Comparison of ENCODE assay signal across 8 cellular contexts in the genomic region with DNA sequence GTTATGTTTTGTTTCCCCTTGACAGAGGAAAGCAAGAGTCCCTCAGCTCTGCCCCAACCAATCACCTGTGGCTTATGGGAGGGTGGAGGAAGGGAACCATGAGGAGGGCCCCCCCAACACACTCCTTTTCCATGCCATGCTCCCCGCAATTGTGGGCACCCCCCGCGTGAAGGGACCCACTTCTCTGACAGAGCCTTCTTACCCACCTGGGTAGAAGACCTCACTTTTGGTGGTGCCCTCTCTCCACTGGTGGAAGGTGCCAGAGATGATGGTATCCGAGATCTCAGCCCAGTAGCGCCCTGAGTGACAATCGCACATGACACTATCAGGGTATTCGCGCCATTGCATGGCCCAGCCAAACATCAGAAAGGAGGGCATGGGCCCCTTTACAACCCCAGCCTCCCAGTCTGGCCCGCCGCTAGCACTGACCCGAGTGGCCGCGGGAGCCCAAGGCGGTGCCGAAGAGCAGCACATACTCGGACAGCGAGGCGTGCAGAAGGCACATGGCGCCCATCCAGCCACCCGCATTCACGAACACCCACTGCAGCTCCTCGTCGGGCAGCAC. TPM values are rescaled to one million over a fixed set of nuclear protein-coding genes. Genes with fewer than 3 reads are reported as not detected.
A peak's percentile ranks its signal among the peaks of the same experiment; 100 is the strongest.
DNase-seq lines count a peak whose midpoint lies in the region; ATAC-seq and TF ChIP-seq lines count a peak whose summit lies in the region.

No MANE protein-coding gene starts in this region.

- H3K79me2 ChIP-seq in OCI-LY1 (ENCODE audit: insufficient read depth, low read length), result peaks cover 13% of the 10 kb centered on the region; the same call in 1 of the 2 replicates

- CTCF ChIA-PET in activated CD4-positive, alpha-beta T cell treated with anti-CD3 and anti-CD28 coated beads for 36 hours (lab: Charles Lee), result interaction anchor here (0.8 to 8.3 kb wide), 12 partner anchors 10 to 233 kb away, joined by 3 to 131 read pairs (median 8); partner anchors contain the start of genes DCTN3, GALT, IL11RA and RPP25L

- H3K4me1 Mint-ChIP-seq in activated CD4-positive, alpha-beta T cell treated with anti-CD3 and anti-CD28 coated beads for 36 hours, result peaks cover 40% of the 10 kb centered on the region

- POLR2A ChIA-PET in activated CD4-positive, alpha-beta T cell treated with anti-CD3 and anti-CD28 coated beads for 36 hours (lab: Charles Lee), result interaction anchor here (0.5 to 3.4 kb wide), 5 partner anchors 10 to 28 kb away, joined by 3 to 16 read pairs (median 3); partner anchors contain the start of genes DCTN3 and GALT

- H3K9me3 ChIP-seq in OCI-LY1 (ENCODE audit: low read length), result no peaks in the 10 kb centered on the region
- no peaks in the 10 kb centered on the region for H3K9me3 ChIP-seq in colonic mucosa
- H3K9me3 ChIP-seq in muscle layer of duodenum (ENCODE audit: control insufficient read depth in 1 of 2, low read length in 2 of 2), result no peaks in the 10 kb centered on the region

- H3K4me3 ChIP-seq in OCI-LY1 (ENCODE audit: low read depth, low read length, poor library complexity, severe bottlenecking), result peak overlapping the region; percentile 92
- H3K4me3 ChIP-seq in colonic mucosa, result peak overlapping the region; percentile 91
- H3K4me3 ChIP-seq in muscle layer of duodenum (ENCODE audit: low read depth in 1 of 2, low read length in 2 of 2), result peak overlapping the region; percentile 63 to 90

- H4K20me1 ChIP-seq in OCI-LY1 (ENCODE audit: insufficient read depth, low read length), result no peaks in the 10 kb centered on the region

- DNase-seq in activated CD4-positive, alpha-beta T cell treated with anti-CD3 and anti-CD28 coated beads for 36 hours, result peak; percentile 41
- no peak for DNase-seq in activated CD4-positive, alpha-beta T cell treated with anti-CD3 and anti-CD28 coated beads, Interleukin-2, amount 50 U/mL, for 1 hour
- no peak for DNase-seq in colonic mucosa
- no peak for DNase-seq in activated effector memory CD4-positive, alpha-beta T cell treated with Interleukin-2 at 50 U/mL for 16 hours
- DNase-seq in DMS153 (lab: John Stamatoyannopoulos, UW), result no peak
- no peak for DNase-seq in HPDE6-E6E7 (ENCODE audit: extremely low spot score)

- H3K4me1 ChIP-seq in OCI-LY1 (ENCODE audit: insufficient read depth, low read length, severe bottlenecking), result peaks cover 24% of the 10 kb centered on the region
- no peaks in the 10 kb centered on the region for H3K4me1 ChIP-seq in colonic mucosa
- H3K4me1 ChIP-seq in muscle layer of duodenum (ENCODE audit: control insufficient read depth in 1 of 2, insufficient read depth in 2 of 2, low read length in 2 of 2), result peaks cover 5 to 22% of the 10 kb centered on the region in 2 donors

- peak overlapping the region; percentile 87 for H3K27ac Mint-ChIP-seq in activated CD4-positive, alpha-beta T cell treated with anti-CD3 and anti-CD28 coated beads for 36 hours

- H3F3A ChIP-seq in OCI-LY1 (ENCODE audit: insufficient read depth, low read length), result no peaks in the 10 kb centered on the region

- no peaks in the 10 kb centered on the region for H3K9me2 ChIP-seq in OCI-LY1 (ENCODE audit: low read depth, low read length)

- H3K4me3 Mint-ChIP-seq in activated CD4-positive, alpha-beta T cell treated with anti-CD3 and anti-CD28 coated beads for 36 hours, result peak overlapping the region; percentile 84

- H3K27me3 Mint-ChIP-seq in activated CD4-positive, alpha-beta T cell treated with anti-CD3 and anti-CD28 coated beads for 36 hours, result no peaks in the 10 kb centered on the region

- peak overlapping the region; percentile 43 for H3K27ac ChIP-seq in OCI-LY1 (ENCODE audit: low read depth, low read length, poor library complexity, severe bottlenecking)
- peak overlapping the region; percentile 82 for H3K27ac ChIP-seq in colonic mucosa
- peak overlapping the region; percentile 78 for H3K27ac ChIP-seq in muscle layer of duodenum (ENCODE audit: low read length)

- intact Hi-C loops in activated CD4-positive, alpha-beta T cell treated with anti-CD3 and anti-CD28 coated beads for 36 hours (cut with DNase I, micrococcal nuclease), result loop anchor here (1.0 to 10.0 kb wide), 10 partner anchors 9 to 1178 kb away; partner anchors contain the start of genes DNAI1 (in 2 of the 2), FAM219A (in 2 of the 2), DCTN3 (in 1 of the 2) and GALT (in 1 of the 2)
- intact Hi-C loops in colonic mucosa (cut with DNase I), result no loop called here

- no peaks in the 10 kb centered on the region for H3K9me3 Mint-ChIP-seq in activated CD4-positive, alpha-beta T cell treated with anti-CD3 and anti-CD28 coated beads for 36 hours (ENCODE audit: low read depth)

- no peak overlapping the region for H2AFZ ChIP-seq in OCI-LY1 (ENCODE audit: low read length)

- H3K36me3 ChIP-seq in OCI-LY1 (ENCODE audit: insufficient read depth, low read length) (peaks cover 17% of the 10 kb centered on the region), colonic mucosa (no peaks in the 10 kb centered on the region), muscle layer of duodenum (ENCODE audit: control insufficient read depth in 1 of 2, insufficient read depth in 2 of 2, low read length in 2 of 2) (peaks cover 6 to 10% of the 10 kb centered on the region in 2 donors)

- H3K27me3 ChIP-seq in OCI-LY1 (ENCODE audit: insufficient read depth, low read length) (no peaks in the 10 kb centered on the region), colonic mucosa (no peaks in the 10 kb centered on the region), muscle layer of duodenum (ENCODE audit: low read depth, low read length) (no peaks in the 10 kb centered on the region)

- H3K36me3 Mint-ChIP-seq in activated CD4-positive, alpha-beta T cell treated with anti-CD3 and anti-CD28 coated beads for 36 hours (ENCODE audit: low read depth), result peaks cover 21% of the 10 kb centered on the region

- H3K9ac ChIP-seq in OCI-LY1 (ENCODE audit: low read length) (peak overlapping the region; percentile 92), colonic mucosa (ENCODE audit: low read depth in 2 of 2, low read length in 2 of 2) (peak overlapping the region; percentile 79 to 97)

- ATAC-seq in activated CD4-positive, alpha-beta T cell treated with anti-CD3 and anti-CD28 coated beads for 36 hours, result peak; percentile 2

- H3K4me2 ChIP-seq in OCI-LY1 (ENCODE audit: low read length), result peak overlapping the region; percentile 67

- TF ChIP-seq CTCF in OCI-LY1 (IDR thresholded peaks at IDR 0.05; ENCODE audit: low read length), result no peak
- TF ChIP-seq CTCF in colonic mucosa (IDR thresholded peaks at IDR 0.05), result no peak

RNA-seq across cellular contexts. Expression of gene SIGMAR1, which starts 0.7 kb away (rescaled TPM):
- total RNA-seq in activated CD4-positive, alpha-beta T cell treated with anti-CD3 and anti-CD28 coated beads for 36 hours, result 10 to 100 TPM; 63.6 to 68.0 TPM
- 100 to 1,000 TPM in 1 of 2 donors, 10 to 100 TPM in 1; 49.6 to 114 TPM for total RNA-seq in colonic mucosa

RNA-seq across cellular contexts. Expression of gene ARID3C, which starts 8.0 kb away (rescaled TPM):
- under 1 TPM; 0.66 to 0.76 TPM for total RNA-seq in activated CD4-positive, alpha-beta T cell treated with anti-CD3 and anti-CD28 coated beads for 36 hours
- total RNA-seq in colonic mucosa, result not detected

RNA-seq across cellular contexts. Expression of gene GALT, which starts 9.6 kb away (rescaled TPM):
- total RNA-seq in activated CD4-positive, alpha-beta T cell treated with anti-CD3 and anti-CD28 coated beads for 36 hours, result 10 to 100 TPM; 45.1 to 53.9 TPM
- 10 to 100 TPM; 37.8 to 45.6 TPM for total RNA-seq in colonic mucosa

RNA-seq across cellular contexts. Expression of gene IL11RA, which starts 15.1 kb away (rescaled TPM):
- 10 to 100 TPM; 18.3 to 21.3 TPM for total RNA-seq in activated CD4-positive, alpha-beta T cell treated with anti-CD3 and anti-CD28 coated beads for 36 hours
- total RNA-seq in colonic mucosa, result 10 to 100 TPM; 10.5 to 10.6 TPM

RNA-seq across cellular contexts. Expression of gene DCTN3, which starts 16.6 kb away (rescaled TPM):
- 10 to 100 TPM; 65.9 to 68.4 TPM for total RNA-seq in activated CD4-positive, alpha-beta T cell treated with anti-CD3 and anti-CD28 coated beads for 36 hours
- total RNA-seq in colonic mucosa, result 10 to 100 TPM; 65.2 to 76.3 TPM
